ENCODE assay signal across 25 cellular contexts in genomic region chr1:17024721-17025120, GRCh38. TPM values are rescaled to one million over a fixed set of nuclear protein-coding genes. Genes with fewer than 3 reads are reported as not detected.
"Had no signal": no experiment of that assay in that cellular context is flagged by ENCODE, and none has a peak within 500 bp of the region (broad histone marks: within the 10 kb centered on the region; RNA-seq: fewer than 3 reads in every experiment).

No MANE protein-coding gene starts in this region.

- H3K4me1 ChIP-seq: esophagus squamous epithelium, right atrium auricular region, uterus had no signal

- H3K4me3 Mint-ChIP-seq: naive thymus-derived CD8-positive, alpha-beta T cell; neural crest cell had no signal

- ATAC-seq: gastroesophageal sphincter; left cardiac atrium; lower lobe of right lung; naive thymus-derived CD8-positive, alpha-beta T cell; stimulated activated naive CD8-positive, alpha-beta T cell treated with anti-CD3 and anti-CD28 coated beads, Interleukin-15, Interleukin-2, amounts not matched to agents 100 U/mL and 50 U/mL, for 24 hours had no signal

- H3K27ac ChIP-seq: coronary artery, esophagus squamous epithelium, gastroesophageal sphincter, left ventricle myocardium inferior, lower lobe of right lung, ovary, right atrium auricular region, sigmoid colon, suprapubic skin, thyroid gland, upper lobe of left lung, uterus had no signal

- H3K4me1 Mint-ChIP-seq: neural crest cell had no signal

- H3K9me3 ChIP-seq: esophagus squamous epithelium, gastroesophageal sphincter, left ventricle myocardium inferior, lower lobe of right lung, ovary, right atrium auricular region, sigmoid colon, suprapubic skin, thyroid gland, upper lobe of left lung, uterus had no signal

- DNase-seq: dorsolateral prefrontal cortex; effector memory CD4-positive, alpha-beta T cell; esophagus squamous epithelium; foreskin fibroblast; kidney; left cardiac atrium; left ventricle myocardium inferior; mesenchymal stem cell; midbrain; naive thymus-derived CD8-positive, alpha-beta T cell; nucleus accumbens; ovary; small intestine; stimulated activated CD4-positive, alpha-beta T cell treated with anti-CD3 and anti-CD28 coated beads, Interleukin-12 subunit alpha, Interleukin-12 subunit beta, amount 100 ng/mL, for 4 hours; stimulated activated naive CD8-positive, alpha-beta T cell treated with anti-CD3 and anti-CD28 coated beads, Interleukin-15, Interleukin-2, amounts not matched to agents 100 U/mL and 50 U/mL, for 24 hours; thyroid gland; upper lobe of left lung; uterus had no signal

- H3K4me3 ChIP-seq: coronary artery, dorsolateral prefrontal cortex, esophagus squamous epithelium, gastroesophageal sphincter, left ventricle myocardium inferior, lower lobe of right lung, ovary, right atrium auricular region, sigmoid colon, suprapubic skin, thyroid gland, upper lobe of left lung, uterus had no signal

- H3K9me3 Mint-ChIP-seq: naive thymus-derived CD8-positive, alpha-beta T cell; neural crest cell had no signal

- H3K27me3 ChIP-seq: dorsolateral prefrontal cortex, esophagus squamous epithelium, gastroesophageal sphincter, ovary, right atrium auricular region, sigmoid colon, suprapubic skin, thyroid gland, upper lobe of left lung, uterus had no signal

- H3K36me3 ChIP-seq: ovary, uterus had no signal

- H3K27me3 Mint-ChIP-seq: naive thymus-derived CD8-positive, alpha-beta T cell had no signal

RNA-seq across cellular contexts. Expression of gene MFAP2, which starts 44.3 kb away (rescaled TPM):
- total RNA-seq: naive thymus-derived CD8-positive, alpha-beta T cell had no signal
